2 cellular contexts compared by ENCODE assay signal in genomic region chr2:110480084-110480483, GRCh38. TPM values are rescaled to one million over a fixed set of nuclear protein-coding genes. Genes with fewer than 3 reads are reported as not detected.
"Had no signal": no experiment of that assay in that cellular context is flagged by ENCODE, and none has a peak within 500 bp of the region (broad histone marks: within the 10 kb centered on the region; RNA-seq: fewer than 3 reads in every experiment).

No MANE protein-coding gene starts in this region.

RNA-seq across cellular contexts. Expression of gene LIMS4, which starts 7.5 kb away (rescaled TPM):
- total RNA-seq: left lobe of liver had no signal
- polyA plus RNA-seq: liver had no signal
